Comparison of ENCODE assay signal across 1 cellular context in the genomic region with DNA sequence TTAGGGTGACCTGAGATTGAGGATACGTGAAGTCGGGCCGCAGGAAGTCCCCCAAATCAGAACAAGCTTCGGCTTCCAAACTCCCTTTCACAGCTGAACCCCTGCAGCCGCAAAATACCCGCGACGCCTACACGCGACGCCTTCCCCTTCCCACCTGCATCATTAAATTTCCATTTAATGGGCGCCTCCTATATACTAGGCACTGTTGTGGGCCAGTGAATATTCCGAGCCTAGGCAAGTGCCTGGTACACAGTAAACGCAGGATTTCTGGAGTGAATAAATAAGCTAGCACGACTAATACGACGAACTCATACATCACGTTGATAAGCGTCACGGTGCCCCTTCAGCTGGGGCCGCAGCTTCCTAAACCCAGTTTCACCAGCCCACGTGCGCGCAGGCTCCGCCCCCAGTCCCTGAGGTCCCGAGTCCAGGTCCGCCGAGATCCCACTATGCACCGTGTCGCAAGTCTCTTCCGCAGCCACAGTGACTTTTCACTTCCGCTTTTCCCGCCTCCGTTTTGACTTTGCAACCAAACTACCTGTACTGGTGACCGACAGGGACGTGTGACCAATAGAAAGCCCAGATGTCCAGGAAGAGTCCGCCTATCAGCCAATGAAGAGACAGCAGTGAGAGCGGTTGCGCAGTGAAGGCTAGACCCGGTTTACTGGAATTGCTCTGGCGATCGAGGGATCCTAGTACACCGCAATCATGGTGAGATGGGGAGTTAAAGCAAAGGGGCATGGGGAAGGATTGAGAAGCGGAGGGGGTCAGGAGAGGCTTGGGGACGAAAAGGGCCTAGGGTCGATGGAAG.
A peak's percentile ranks its signal among the peaks of the same experiment; 100 is the strongest.
TF ChIP-seq lines count a peak whose summit lies in the region.

A gene (plus strand): TSS at position 623 of the 811 bp plus-strand sequence. CDS start 86 bp downstream, at position 709.

TF ChIP-seq in HEK293, 187 proteins besides CTCF, POLR2A, EP300 and RAD21 (continued from another document and continues in another):
- TF ChIP-seq, protein P1, sequence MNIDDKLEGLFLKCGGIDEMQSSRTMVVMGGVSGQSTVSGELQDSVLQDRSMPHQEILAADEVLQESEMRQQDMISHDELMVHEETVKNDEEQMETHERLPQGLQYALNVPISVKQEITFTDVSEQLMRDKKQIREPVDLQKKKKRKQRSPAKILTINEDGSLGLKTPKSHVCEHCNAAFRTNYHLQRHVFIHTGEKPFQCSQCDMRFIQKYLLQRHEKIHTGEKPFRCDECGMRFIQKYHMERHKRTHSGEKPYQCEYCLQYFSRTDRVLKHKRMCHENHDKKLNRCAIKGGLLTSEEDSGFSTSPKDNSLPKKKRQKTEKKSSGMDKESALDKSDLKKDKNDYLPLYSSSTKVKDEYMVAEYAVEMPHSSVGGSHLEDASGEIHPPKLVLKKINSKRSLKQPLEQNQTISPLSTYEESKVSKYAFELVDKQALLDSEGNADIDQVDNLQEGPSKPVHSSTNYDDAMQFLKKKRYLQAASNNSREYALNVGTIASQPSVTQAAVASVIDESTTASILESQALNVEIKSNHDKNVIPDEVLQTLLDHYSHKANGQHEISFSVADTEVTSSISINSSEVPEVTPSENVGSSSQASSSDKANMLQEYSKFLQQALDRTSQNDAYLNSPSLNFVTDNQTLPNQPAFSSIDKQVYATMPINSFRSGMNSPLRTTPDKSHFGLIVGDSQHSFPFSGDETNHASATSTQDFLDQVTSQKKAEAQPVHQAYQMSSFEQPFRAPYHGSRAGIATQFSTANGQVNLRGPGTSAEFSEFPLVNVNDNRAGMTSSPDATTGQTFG (tag by site-specific recombination; IDR thresholded peaks at IDR 0.05; ENCODE audit: borderline replicate concordance), result no peak
- TF ChIP-seq ZNF560 (tag by site-specific recombination; IDR thresholded peaks at IDR 0.05; ENCODE audit: borderline replicate concordance), result no peak
- peak; percentile 82; the same call in 1 of the 2 replicates for TF ChIP-seq TRIM28 (IDR thresholded peaks at IDR 0.05; ENCODE audit: borderline replicate concordance, low read length)
- TF ChIP-seq WT1 (tag by site-specific recombination; IDR thresholded peaks at IDR 0.05), result peak; percentile 34
- no peak for TF ChIP-seq ZNF174 (tag by site-specific recombination; IDR thresholded peaks at IDR 0.05)
- peak; percentile 32; the same call in 1 of the 2 replicates for TF ChIP-seq ZNF792 (tag by site-specific recombination; IDR thresholded peaks at IDR 0.05)
- TF ChIP-seq, protein P2, sequence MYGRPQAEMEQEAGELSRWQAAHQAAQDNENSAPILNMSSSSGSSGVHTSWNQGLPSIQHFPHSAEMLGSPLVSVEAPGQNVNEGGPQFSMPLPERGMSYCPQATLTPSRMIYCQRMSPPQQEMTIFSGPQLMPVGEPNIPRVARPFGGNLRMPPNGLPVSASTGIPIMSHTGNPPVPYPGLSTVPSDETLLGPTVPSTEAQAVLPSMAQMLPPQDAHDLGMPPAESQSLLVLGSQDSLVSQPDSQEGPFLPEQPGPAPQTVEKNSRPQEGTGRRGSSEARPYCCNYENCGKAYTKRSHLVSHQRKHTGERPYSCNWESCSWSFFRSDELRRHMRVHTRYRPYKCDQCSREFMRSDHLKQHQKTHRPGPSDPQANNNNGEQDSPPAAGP (tag by site-specific recombination; IDR thresholded peaks at IDR 0.05), result 0 out of 2 replicates have a peak, but pooled peaks have one; percentile 38
- TF ChIP-seq, protein P3, sequence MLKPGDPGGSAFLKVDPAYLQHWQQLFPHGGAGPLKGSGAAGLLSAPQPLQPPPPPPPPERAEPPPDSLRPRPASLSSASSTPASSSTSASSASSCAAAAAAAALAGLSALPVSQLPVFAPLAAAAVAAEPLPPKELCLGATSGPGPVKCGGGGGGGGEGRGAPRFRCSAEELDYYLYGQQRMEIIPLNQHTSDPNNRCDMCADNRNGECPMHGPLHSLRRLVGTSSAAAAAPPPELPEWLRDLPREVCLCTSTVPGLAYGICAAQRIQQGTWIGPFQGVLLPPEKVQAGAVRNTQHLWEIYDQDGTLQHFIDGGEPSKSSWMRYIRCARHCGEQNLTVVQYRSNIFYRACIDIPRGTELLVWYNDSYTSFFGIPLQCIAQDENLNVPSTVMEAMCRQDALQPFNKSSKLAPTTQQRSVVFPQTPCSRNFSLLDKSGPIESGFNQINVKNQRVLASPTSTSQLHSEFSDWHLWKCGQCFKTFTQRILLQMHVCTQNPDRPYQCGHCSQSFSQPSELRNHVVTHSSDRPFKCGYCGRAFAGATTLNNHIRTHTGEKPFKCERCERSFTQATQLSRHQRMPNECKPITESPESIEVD (tag by site-specific recombination; IDR thresholded peaks at IDR 0.05), result no peak
- no peak for TF ChIP-seq BCL11A (tag by site-specific recombination; IDR thresholded peaks at IDR 0.05; ENCODE audit: low read depth)
- TF ChIP-seq ZNF585B (tag by site-specific recombination; IDR thresholded peaks at IDR 0.05), result no peak
- no peak; the same call in 1 of the 2 replicates for TF ChIP-seq ZNF223 (tag by site-specific recombination; IDR thresholded peaks at IDR 0.05)
- peak; percentile 94 for TF ChIP-seq ZFHX2 (tag by site-specific recombination; conservative IDR thresholded peaks at IDR 0.05)
- TF ChIP-seq, protein P4, sequence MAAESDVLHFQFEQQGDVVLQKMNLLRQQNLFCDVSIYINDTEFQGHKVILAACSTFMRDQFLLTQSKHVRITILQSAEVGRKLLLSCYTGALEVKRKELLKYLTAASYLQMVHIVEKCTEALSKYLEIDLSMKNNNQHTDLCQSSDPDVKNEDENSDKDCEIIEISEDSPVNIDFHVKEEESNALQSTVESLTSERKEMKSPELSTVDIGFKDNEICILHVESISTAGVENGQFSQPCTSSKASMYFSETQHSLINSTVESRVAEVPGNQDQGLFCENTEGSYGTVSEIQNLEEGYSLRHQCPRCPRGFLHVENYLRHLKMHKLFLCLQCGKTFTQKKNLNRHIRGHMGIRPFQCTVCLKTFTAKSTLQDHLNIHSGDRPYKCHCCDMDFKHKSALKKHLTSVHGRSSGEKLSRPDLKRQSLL (tag by site-specific recombination; IDR thresholded peaks at IDR 0.05), result no peak
- peak; percentile 22; the same call in 1 of the 2 replicates for TF ChIP-seq ZNF394 (tag by site-specific recombination; IDR thresholded peaks at IDR 0.05; ENCODE audit: borderline replicate concordance)
- TF ChIP-seq ZFP41 (tag by site-specific recombination; IDR thresholded peaks at IDR 0.05; ENCODE audit: borderline replicate concordance), result no peak
- TF ChIP-seq, protein P5, sequence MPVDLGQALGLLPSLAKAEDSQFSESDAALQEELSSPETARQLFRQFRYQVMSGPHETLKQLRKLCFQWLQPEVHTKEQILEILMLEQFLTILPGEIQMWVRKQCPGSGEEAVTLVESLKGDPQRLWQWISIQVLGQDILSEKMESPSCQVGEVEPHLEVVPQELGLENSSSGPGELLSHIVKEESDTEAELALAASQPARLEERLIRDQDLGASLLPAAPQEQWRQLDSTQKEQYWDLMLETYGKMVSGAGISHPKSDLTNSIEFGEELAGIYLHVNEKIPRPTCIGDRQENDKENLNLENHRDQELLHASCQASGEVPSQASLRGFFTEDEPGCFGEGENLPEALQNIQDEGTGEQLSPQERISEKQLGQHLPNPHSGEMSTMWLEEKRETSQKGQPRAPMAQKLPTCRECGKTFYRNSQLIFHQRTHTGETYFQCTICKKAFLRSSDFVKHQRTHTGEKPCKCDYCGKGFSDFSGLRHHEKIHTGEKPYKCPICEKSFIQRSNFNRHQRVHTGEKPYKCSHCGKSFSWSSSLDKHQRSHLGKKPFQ (tag by site-specific recombination; IDR thresholded peaks at IDR 0.05), result peak; percentile 12
- no peak for TF ChIP-seq ZNF121 (tag by site-specific recombination; IDR thresholded peaks at IDR 0.05)
- no peak for TF ChIP-seq ZNF140 (tag by site-specific recombination; IDR thresholded peaks at IDR 0.05)
- TF ChIP-seq ZNF426 (tag by site-specific recombination; IDR thresholded peaks at IDR 0.05), result no peak
- TF ChIP-seq ZNF664 (tag by site-specific recombination; IDR thresholded peaks at IDR 0.05), result no peak
- TF ChIP-seq, protein P6, sequence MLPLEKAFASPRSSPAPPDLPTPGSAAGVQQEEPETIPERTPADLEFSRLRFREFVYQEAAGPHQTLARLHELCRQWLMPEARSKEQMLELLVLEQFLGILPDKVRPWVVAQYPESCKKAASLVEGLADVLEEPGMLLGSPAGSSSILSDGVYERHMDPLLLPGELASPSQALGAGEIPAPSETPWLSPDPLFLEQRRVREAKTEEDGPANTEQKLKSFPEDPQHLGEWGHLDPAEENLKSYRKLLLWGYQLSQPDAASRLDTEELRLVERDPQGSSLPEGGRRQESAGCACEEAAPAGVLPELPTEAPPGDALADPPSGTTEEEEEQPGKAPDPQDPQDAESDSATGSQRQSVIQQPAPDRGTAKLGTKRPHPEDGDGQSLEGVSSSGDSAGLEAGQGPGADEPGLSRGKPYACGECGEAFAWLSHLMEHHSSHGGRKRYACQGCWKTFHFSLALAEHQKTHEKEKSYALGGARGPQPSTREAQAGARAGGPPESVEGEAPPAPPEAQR (tag by site-specific recombination; IDR thresholded peaks at IDR 0.05), result no peak; the same call in 1 of the 2 replicates
- TF ChIP-seq ZNF133 (tag by site-specific recombination; IDR thresholded peaks at IDR 0.05), result no peak
- TF ChIP-seq, protein P7, sequence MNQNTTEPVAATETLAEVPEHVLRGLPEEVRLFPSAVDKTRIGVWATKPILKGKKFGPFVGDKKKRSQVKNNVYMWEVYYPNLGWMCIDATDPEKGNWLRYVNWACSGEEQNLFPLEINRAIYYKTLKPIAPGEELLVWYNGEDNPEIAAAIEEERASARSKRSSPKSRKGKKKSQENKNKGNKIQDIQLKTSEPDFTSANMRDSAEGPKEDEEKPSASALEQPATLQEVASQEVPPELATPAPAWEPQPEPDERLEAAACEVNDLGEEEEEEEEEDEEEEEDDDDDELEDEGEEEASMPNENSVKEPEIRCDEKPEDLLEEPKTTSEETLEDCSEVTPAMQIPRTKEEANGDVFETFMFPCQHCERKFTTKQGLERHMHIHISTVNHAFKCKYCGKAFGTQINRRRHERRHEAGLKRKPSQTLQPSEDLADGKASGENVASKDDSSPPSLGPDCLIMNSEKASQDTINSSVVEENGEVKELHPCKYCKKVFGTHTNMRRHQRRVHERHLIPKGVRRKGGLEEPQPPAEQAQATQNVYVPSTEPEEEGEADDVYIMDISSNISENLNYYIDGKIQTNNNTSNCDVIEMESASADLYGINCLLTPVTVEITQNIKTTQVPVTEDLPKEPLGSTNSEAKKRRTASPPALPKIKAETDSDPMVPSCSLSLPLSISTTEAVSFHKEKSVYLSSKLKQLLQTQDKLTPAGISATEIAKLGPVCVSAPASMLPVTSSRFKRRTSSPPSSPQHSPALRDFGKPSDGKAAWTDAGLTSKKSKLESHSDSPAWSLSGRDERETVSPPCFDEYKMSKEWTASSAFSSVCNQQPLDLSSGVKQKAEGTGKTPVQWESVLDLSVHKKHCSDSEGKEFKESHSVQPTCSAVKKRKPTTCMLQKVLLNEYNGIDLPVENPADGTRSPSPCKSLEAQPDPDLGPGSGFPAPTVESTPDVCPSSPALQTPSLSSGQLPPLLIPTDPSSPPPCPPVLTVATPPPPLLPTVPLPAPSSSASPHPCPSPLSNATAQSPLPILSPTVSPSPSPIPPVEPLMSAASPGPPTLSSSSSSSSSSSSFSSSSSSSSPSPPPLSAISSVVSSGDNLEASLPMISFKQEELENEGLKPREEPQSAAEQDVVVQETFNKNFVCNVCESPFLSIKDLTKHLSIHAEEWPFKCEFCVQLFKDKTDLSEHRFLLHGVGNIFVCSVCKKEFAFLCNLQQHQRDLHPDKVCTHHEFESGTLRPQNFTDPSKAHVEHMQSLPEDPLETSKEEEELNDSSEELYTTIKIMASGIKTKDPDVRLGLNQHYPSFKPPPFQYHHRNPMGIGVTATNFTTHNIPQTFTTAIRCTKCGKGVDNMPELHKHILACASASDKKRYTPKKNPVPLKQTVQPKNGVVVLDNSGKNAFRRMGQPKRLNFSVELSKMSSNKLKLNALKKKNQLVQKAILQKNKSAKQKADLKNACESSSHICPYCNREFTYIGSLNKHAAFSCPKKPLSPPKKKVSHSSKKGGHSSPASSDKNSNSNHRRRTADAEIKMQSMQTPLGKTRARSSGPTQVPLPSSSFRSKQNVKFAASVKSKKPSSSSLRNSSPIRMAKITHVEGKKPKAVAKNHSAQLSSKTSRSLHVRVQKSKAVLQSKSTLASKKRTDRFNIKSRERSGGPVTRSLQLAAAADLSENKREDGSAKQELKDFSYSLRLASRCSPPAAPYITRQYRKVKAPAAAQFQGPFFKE (tag by site-specific recombination; IDR thresholded peaks at IDR 0.05; ENCODE audit: borderline replicate concordance), result no peak
- no peak for TF ChIP-seq BCL11B (tag by site-specific recombination; IDR thresholded peaks at IDR 0.05; ENCODE audit: low read depth)
- no peak for TF ChIP-seq ZNF302 (tag by site-specific recombination; IDR thresholded peaks at IDR 0.05; ENCODE audit: low read depth)
- 0 out of 2 replicates have a peak, but pooled peaks have one; percentile 38 for TF ChIP-seq ZNF10 (tag by site-specific recombination; IDR thresholded peaks at IDR 0.05)
- no peak for TF ChIP-seq ZNF184 (tag by site-specific recombination; IDR thresholded peaks at IDR 0.05)
- TF ChIP-seq ZNF677 (tag by site-specific recombination; IDR thresholded peaks at IDR 0.05), result no peak
- TF ChIP-seq, protein P8, sequence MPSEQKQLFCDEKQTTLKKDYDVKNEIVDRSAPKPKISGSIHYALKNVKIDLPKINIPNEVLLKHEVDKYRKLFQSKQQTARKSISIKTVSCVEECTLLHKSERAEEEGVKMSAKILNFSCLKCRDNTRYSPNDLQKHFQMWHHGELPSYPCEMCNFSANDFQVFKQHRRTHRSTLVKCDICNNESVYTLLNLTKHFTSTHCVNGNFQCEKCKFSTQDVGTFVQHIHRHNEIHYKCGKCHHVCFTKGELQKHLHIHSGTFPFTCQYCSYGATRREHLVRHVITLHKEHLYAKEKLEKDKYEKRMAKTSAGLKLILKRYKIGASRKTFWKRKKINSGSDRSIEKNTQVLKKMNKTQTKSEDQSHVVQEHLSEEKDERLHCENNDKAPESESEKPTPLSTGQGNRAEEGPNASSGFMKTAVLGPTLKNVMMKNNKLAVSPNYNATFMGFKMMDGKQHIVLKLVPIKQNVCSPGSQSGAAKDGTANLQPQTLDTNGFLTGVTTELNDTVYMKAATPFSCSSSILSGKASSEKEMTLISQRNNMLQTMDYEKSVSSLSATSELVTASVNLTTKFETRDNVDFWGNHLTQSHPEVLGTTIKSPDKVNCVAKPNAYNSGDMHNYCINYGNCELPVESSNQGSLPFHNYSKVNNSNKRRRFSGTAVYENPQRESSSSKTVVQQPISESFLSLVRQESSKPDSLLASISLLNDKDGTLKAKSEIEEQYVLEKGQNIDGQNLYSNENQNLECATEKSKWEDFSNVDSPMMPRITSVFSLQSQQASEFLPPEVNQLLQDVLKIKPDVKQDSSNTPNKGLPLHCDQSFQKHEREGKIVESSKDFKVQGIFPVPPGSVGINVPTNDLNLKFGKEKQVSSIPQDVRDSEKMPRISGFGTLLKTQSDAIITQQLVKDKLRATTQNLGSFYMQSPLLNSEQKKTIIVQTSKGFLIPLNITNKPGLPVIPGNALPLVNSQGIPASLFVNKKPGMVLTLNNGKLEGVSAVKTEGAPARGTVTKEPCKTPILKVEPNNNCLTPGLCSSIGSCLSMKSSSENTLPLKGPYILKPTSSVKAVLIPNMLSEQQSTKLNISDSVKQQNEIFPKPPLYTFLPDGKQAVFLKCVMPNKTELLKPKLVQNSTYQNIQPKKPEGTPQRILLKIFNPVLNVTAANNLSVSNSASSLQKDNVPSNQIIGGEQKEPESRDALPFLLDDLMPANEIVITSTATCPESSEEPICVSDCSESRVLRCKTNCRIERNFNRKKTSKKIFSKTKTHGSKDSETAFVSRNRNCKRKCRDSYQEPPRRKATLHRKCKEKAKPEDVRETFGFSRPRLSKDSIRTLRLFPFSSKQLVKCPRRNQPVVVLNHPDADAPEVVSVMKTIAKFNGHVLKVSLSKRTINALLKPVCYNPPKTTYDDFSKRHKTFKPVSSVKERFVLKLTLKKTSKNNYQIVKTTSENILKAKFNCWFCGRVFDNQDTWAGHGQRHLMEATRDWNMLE (tag by site-specific recombination; conservative IDR thresholded peaks at IDR 0.05; ENCODE audit: low read depth), result peak; percentile 88
- TF ChIP-seq ZEB2 (tag by site-specific recombination; IDR thresholded peaks at IDR 0.05), result no peak
- peak; percentile 89 for TF ChIP-seq ZNF335 (tag by site-specific recombination; conservative IDR thresholded peaks at IDR 0.05)
- TF ChIP-seq ZNF791 (tag by site-specific recombination; IDR thresholded peaks at IDR 0.05), result no peak
